ENCODE assay signal across 1 cellular context in the genomic region with DNA sequence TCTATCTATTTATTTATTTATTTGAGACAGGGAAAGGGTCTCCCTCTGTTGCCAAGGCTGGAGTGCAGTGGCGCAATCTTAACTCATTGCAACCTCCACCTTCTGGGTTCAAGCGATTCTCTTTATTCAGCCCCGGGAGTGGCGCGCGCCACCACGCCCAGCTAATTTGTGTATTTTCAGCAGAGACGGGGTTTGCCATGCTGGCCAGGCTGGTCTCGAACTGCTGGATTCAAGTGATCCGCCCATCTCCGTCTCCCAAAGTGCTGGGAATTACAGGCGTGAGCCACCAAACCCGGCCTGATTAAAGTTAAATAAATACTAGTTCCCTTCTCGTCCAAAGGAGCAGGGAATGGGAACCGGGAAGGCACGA.
TF ChIP-seq lines count a peak whose summit lies in the region.

No MANE protein-coding gene starts in this region.

TF ChIP-seq in WTC11, 78 proteins besides CTCF, POLR2A, EP300 and RAD21 (continued from another document):
- TF ChIP-seq NR3C1 (CRISPR knock-in tag; conservative IDR thresholded peaks at IDR 0.05; ENCODE audit: low read depth) (no peak), ZNF219 (CRISPR knock-in tag; IDR thresholded peaks at IDR 0.05; ENCODE audit: borderline replicate concordance) (no peak), ATF1 (CRISPR knock-in tag; IDR thresholded peaks at IDR 0.05) (no peak)
- TF ChIP-seq, protein P1, sequence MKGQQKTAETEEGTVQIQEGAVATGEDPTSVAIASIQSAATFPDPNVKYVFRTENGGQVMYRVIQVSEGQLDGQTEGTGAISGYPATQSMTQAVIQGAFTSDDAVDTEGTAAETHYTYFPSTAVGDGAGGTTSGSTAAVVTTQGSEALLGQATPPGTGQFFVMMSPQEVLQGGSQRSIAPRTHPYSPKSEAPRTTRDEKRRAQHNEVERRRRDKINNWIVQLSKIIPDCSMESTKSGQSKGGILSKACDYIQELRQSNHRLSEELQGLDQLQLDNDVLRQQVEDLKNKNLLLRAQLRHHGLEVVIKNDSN (CRISPR knock-in tag; IDR thresholded peaks at IDR 0.05), result no peak
